Comparison of ENCODE assay signal across 25 cellular contexts in the genomic region with DNA sequence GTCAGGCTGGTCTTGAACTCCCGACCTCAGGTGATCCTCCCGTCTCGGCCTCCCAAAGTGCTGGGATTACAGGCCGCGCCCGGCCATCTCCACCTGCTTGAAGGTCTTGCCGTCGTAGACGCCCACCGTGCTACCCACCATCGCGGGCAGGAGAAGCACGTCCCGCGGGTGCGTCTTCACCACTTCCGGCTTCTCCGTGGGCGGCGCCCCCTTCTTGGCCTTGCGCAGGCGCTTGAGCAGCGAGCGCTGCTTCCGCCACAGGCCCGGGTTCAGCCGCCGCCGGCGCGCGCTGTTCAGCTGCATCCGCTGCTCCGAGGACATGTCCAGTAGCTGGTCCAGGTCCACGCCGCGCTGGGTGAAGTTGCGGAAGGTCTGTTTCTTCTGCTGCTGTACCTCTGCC.
"Had no signal": no experiment of that assay in that cellular context is flagged by ENCODE, and none has a peak within 500 bp of the region (broad histone marks: within the 10 kb centered on the region; RNA-seq: fewer than 3 reads in every experiment).

No MANE protein-coding gene starts in this region.

- H3K4me3 ChIP-seq: breast epithelium, coronary artery, esophagus muscularis mucosa, gastrocnemius medialis, sigmoid colon, smooth muscle cell, thoracic aorta, upper lobe of left lung had no signal

- H3K4me1 ChIP-seq: breast epithelium, esophagus muscularis mucosa, gastrocnemius medialis, sigmoid colon, upper lobe of left lung had no signal

- H3K9me3 ChIP-seq: breast epithelium, esophagus muscularis mucosa, gastrocnemius medialis, sigmoid colon, thoracic aorta, upper lobe of left lung had no signal

- H3K4me2 ChIP-seq: smooth muscle cell had no signal

- DNase-seq: activated CD4-positive, alpha-beta T cell treated with anti-CD3 and anti-CD28 coated beads for 1 hour; activated CD4-positive, alpha-beta T cell treated with anti-CD3 and anti-CD28 coated beads, Interleukin-2, amount 50 U/mL, for 1 hour; activated CD8-positive, alpha-beta memory T cell treated with anti-CD3 and anti-CD28 coated beads for 24 hours; activated CD8-positive, alpha-beta memory T cell treated with anti-CD3 and anti-CD28 coated beads, Interleukin-2, amount 50 U/mL, for 4 hours; activated naive CD4-positive, alpha-beta T cell treated with Interleukin-2 at 50 U/mL for 16 hours; activated naive CD8-positive, alpha-beta T cell treated with anti-CD3 and anti-CD28 coated beads, Interleukin-2, amount 10 ng/mL, durations not matched to agents 7 days and 5 days; activated T-cell treated with anti-CD3 and anti-CD28 coated beads, Interleukin-2, amount 50 U/mL, for 24 hours; amniotic stem cell; gastrocnemius medialis; hippocampal formation; left cardiac atrium; midbrain; natural killer cell; retina; sigmoid colon; stimulated activated CD4-positive, alpha-beta T cell treated with anti-CD3 and anti-CD28 coated beads, Interleukin-15, amount 100 ng/mL, for 24 hours; stimulated activated CD4-positive, alpha-beta T cell treated with anti-CD3 and anti-CD28 coated beads, Interleukin-2, amount 100 ng/mL, for 48 hours; stimulated activated CD8-positive, alpha-beta memory T cell treated with anti-CD3 and anti-CD28 coated beads, Interleukin-4, amount 100 ng/mL, for 48 hours; stimulated activated naive B cell treated with anti-CD40 and anti-IgM and Interleukin-4, amounts not matched to agents 10 μg/mL and 1 μg/mL and 100 μg/mL, for 72 hours had no signal

- H3K27ac ChIP-seq: breast epithelium, coronary artery, esophagus muscularis mucosa, gastrocnemius medialis, sigmoid colon, thoracic aorta, upper lobe of left lung had no signal

- H3K36me3 ChIP-seq: breast epithelium, esophagus muscularis mucosa, gastrocnemius medialis, sigmoid colon, thoracic aorta, upper lobe of left lung had no signal
